11 cellular contexts compared by ENCODE assay signal in the genomic region with DNA sequence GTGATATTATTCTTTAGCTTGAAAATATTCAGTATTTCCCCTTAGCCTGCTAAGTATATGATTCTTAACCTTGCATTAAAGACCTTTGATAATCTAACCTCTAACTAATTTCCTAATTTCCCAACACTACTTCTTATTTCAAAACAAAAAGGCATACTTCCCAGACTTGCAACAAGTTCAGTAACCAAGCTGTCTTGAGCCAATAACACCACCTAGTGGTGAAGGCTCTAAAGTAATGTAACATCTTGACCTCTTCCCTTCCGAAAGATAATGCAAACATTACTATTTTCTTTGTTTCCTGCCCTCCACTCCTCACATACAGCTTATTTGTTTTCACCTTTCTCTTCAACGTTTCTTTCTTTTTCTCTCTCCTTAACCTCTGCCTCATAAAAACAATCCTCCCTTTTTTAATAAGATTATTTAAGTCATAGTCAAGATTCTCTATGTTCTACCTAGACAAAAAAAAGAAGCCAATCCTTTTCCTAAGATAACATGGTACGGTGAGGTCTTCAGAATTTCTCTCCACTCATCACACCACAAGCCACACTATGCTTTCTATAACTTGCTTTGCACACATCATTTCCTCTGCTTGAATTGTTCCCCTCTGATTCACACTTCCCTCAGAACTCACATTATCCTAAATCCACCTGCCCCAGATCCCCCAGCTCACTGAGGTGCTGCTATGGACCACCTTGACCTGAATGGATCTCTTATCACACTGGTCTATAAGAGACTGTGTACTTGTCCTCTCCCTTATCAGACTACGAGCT. TPM values are rescaled to one million over a fixed set of nuclear protein-coding genes. Genes with fewer than 3 reads are reported as not detected.
DNase-seq lines count a peak whose midpoint lies in the region; ATAC-seq and TF ChIP-seq lines count a peak whose summit lies in the region.
"Had no signal": no experiment of that assay in that cellular context is flagged by ENCODE, and none has a peak within 500 bp of the region (broad histone marks: within the 10 kb centered on the region; RNA-seq: fewer than 3 reads in every experiment).

No MANE protein-coding gene starts in this region.

- intact Hi-C loops in natural killer cell (cut with micrococcal nuclease): no loop called here

- TF ChIP-seq CTCF in AG04450 (IDR thresholded peaks at IDR 0.05; ENCODE audit: low read depth, low read length) (peak; percentile 36), GM12875 (IDR thresholded peaks at IDR 0.05; ENCODE audit: borderline replicate concordance, insufficient read depth, low read depth, low read length) (peak; percentile 9; the same call in 1 of the 2 replicates), natural killer cell (IDR thresholded peaks at IDR 0.05) (no peak)

- peaks cover 16% of the 10 kb centered on the region for H3K9me3 ChIP-seq in AG04450 (ENCODE audit: control insufficient read depth, insufficient read depth, low read length)

- ATAC-seq in natural killer cell (no peak), GM18867 (IDR thresholded peaks at IDR 0.05; ENCODE audit: unreplicated experiment) (no peak), HG03521 (IDR thresholded peaks at IDR 0.05; ENCODE audit: unreplicated experiment) (no peak), GM21423 (IDR thresholded peaks at IDR 0.05; ENCODE audit: unreplicated experiment) (no peak)
- ATAC-seq: left cardiac atrium had no signal

- H3K27ac Mint-ChIP-seq in natural killer cell: no peak overlapping the region

- DNase-seq in AG04450 (ENCODE audit: low read depth, low spot score) (no peak), SK-N-DZ (ENCODE audit: low spot score) (peak; percentile 18), glomerular visceral epithelial cell (ENCODE audit: extremely low spot score) (peak; percentile 48), natural killer cell (no peak)
- DNase-seq: activated T-cell treated with anti-CD3 and anti-CD28 coated beads, Interleukin-2, amount 50 U/mL, for 48 hours; left cardiac atrium; NCI-H187 treated with DMSO at 0.1 percent for 48 hours had no signal

- no peaks in the 10 kb centered on the region for H3K36me3 Mint-ChIP-seq in natural killer cell

- H3K27ac ChIP-seq in AG04450 (ENCODE audit: low read depth, low read length): no peak overlapping the region

- no peaks in the 10 kb centered on the region for H3K27me3 ChIP-seq in AG04450 (ENCODE audit: control insufficient read depth, insufficient read depth, low read length)

- CTCF ChIA-PET in AG04450 (lab: Charles Lee): interaction anchor here (0.8 to 1.3 kb wide), 3 partner anchors 17 to 133 kb away, joined by 3 to 5 read pairs (median 3); no protein-coding TSS in a partner anchor

- H3K4me1 Mint-ChIP-seq in natural killer cell: no peaks in the 10 kb centered on the region

- H3K9me3 Mint-ChIP-seq in natural killer cell: peaks cover 2 to 5% of the 10 kb centered on the region in 2 donors

- peaks cover 13 to 16% of the 10 kb centered on the region in 2 donors for H3K27me3 Mint-ChIP-seq in natural killer cell (ENCODE audit: low read depth in 2 of 2)

- H3K4me3 ChIP-seq in AG04450 (ENCODE audit: low read depth, low read length) (no peak overlapping the region), GM12875 (ENCODE audit: low read depth, low read length) (no peak overlapping the region)

- POLR2A ChIA-PET in AG04450 (lab: Yijun Ruan, JAX): no interaction called here

- H3K4me3 Mint-ChIP-seq in natural killer cell: no peak overlapping the region

RNA-seq across cellular contexts. Expression of a gene that starts 3.5 kb away (rescaled TPM):
- 415 and 422 TPM in 2 replicates for polyA plus RNA-seq in AG04450 (2011; rRNA removed)
- 2,384 and 2,887 TPM in 2 replicates for polyA minus RNA-seq in AG04450 (2011; rRNA and poly(A)+ RNA removed)
- 9.6 and 10.0 TPM in 2 replicates for polyA plus RNA-seq in SK-N-DZ (2014; cell fraction: cytosol; rRNA removed)
- polyA plus RNA-seq in SK-N-DZ (2014; cell fraction: nucleus; rRNA removed): 5.1 and 7.0 TPM in 2 replicates
- not detected for total RNA-seq in natural killer cell

Comparison
In these comparisons a context has a peak if more than half of its experiments do, and no peak if none do; other contexts are left out.
1. DNase-seq: peak in SK-N-DZ (single experiment) and glomerular visceral epithelial cell (single experiment); none in AG04450 (single experiment) and natural killer cell (single experiment).